Comparison of ENCODE assay signal across 8 cellular contexts in genomic region chr6:110958332-110959192, GRCh38. TPM values are rescaled to one million over a fixed set of nuclear protein-coding genes. Genes with fewer than 3 reads are reported as not detected.
DNase-seq lines count a peak whose midpoint lies in the region; ATAC-seq and TF ChIP-seq lines count a peak whose summit lies in the region.

GTF3C6 (plus strand) TSS chr6:110958706; CDS start chr6:110958770, 64 bp downstream.

- TF ChIP-seq CTCF in AG04450 (IDR thresholded peaks at IDR 0.05; ENCODE audit: low read depth, low read length) (no peak), WI38 (IDR thresholded peaks at IDR 0.05; ENCODE audit: low read depth, low read length) (no peak), mammary epithelial cell (conservative IDR thresholded peaks at IDR 0.05 in 1 of 2, IDR thresholded peaks at IDR 0.05 in 1 of 2; ENCODE audit: extremely low read depth in 1 of 2, insufficient read depth in 1 of 2, low read depth in 1 of 2, low read length in 2 of 2) (no peak)

- H3K4me1 ChIP-seq in mammary epithelial cell (ENCODE audit: insufficient read depth, low read length) (peaks cover 5% of the 10 kb centered on the region), skeletal muscle tissue (ENCODE audit: control insufficient read depth in 3 of 3, insufficient read depth in 3 of 3, low read length in 3 of 3) (peaks cover 0 to 3% (median 0%) of the 10 kb centered on the region in 3 donors)

- intact Hi-C loops in mammary epithelial cell (cut with micrococcal nuclease) = no loop called here

- H3K36me3 ChIP-seq in mammary epithelial cell (ENCODE audit: insufficient read depth, low read length) = peaks cover 9% of the 10 kb centered on the region
- peaks cover 14 to 26% (median 24%) of the 10 kb centered on the region in 3 donors for H3K36me3 ChIP-seq in skeletal muscle tissue (ENCODE audit: control insufficient read depth in 3 of 3, insufficient read depth in 3 of 3, low read length in 3 of 3)

- POLR2A ChIA-PET in AG04450 (lab: Yijun Ruan, JAX) = interaction anchor here (0.6 to 4.8 kb wide), 8 partner anchors 14 to 300 kb away, joined by 3 to 35 read pairs (median 4); partner anchors contain the start of genes AMD1, CDK19 and RPF2

- H3K27me3 ChIP-seq in AG04450 (ENCODE audit: control insufficient read depth, insufficient read depth, low read length) = no peaks in the 10 kb centered on the region
- no peaks in the 10 kb centered on the region for H3K27me3 ChIP-seq in mammary epithelial cell (ENCODE audit: insufficient read depth, low read length)
- H3K27me3 ChIP-seq in skeletal muscle tissue (ENCODE audit: control insufficient read depth in 3 of 3, insufficient read depth in 3 of 3, low read length in 3 of 3) = no peaks in the 10 kb centered on the region

- H3K79me2 ChIP-seq in mammary epithelial cell (ENCODE audit: insufficient read depth, low read length) = peaks cover 11% of the 10 kb centered on the region

- in situ Hi-C loops in mammary epithelial cell (cut with MboI; ENCODE audit: low sequenced_read_pairs in 2 of 2) = no loop called here

- under 1% methylated on average over 17 of the region's 70 CpGs for WGBS in mammary epithelial cell (ENCODE audit: low coverage, missing lambda C conversion rate)

- DNase-seq in AG04450 (ENCODE audit: low read depth, low spot score) (peak; percentile 81), NCI-H2227 treated with DMSO at 0.1 percent for 48 hours (lab: John Stamatoyannopoulos, UW) (peak; percentile 87), mammary epithelial cell (peak; percentile 88)

- H3K4me2 ChIP-seq in mammary epithelial cell (ENCODE audit: insufficient read depth, low read depth, low read length) = peak within 1 kb of the TSS; percentile 83

- no peaks in the 10 kb centered on the region; the same call in 1 of the 2 replicates for H3K9me3 ChIP-seq in AG04450 (ENCODE audit: control insufficient read depth, insufficient read depth, low read length)
- no peaks in the 10 kb centered on the region for H3K9me3 ChIP-seq in mammary epithelial cell (replicated peaks; ENCODE audit: insufficient read depth, low read length)
- H3K9me3 ChIP-seq in iPS-18c (ENCODE audit: control insufficient read depth, insufficient read depth, low read length) = no peaks in the 10 kb centered on the region
- no peaks in the 10 kb centered on the region for H3K9me3 ChIP-seq in skeletal muscle tissue (ENCODE audit: control insufficient read depth in 3 of 3, low read length in 3 of 3)

- dilution Hi-C loops in mammary epithelial cell (cut with HindIII; ENCODE audit: low sequenced_read_pairs) = loop anchor here (5.0 to 10.0 kb wide), 2 partner anchors 81 to 424 kb away; no protein-coding TSS in a partner anchor

- H3K4me3 ChIP-seq in AG04450 (ENCODE audit: low read depth, low read length) (peak within 1 kb of the TSS; percentile 92), WI38 (ENCODE audit: low read depth, low read length) (peak within 1 kb of the TSS; percentile 91), mammary epithelial cell (replicated peaks in 1 of 3; ENCODE audit: insufficient read depth in 1 of 3, low read depth in 2 of 3, low read length in 3 of 3) (peak within 1 kb of the TSS; percentile 56 to 94 (median 78)), iPS-18c (ENCODE audit: insufficient read depth, low read depth, low read length) (peak within 1 kb of the TSS; percentile 99), skeletal muscle tissue (ENCODE audit: low read length in 3 of 3) (peak within 1 kb of the TSS; percentile 91 to 98 (median 98))

- CTCF ChIA-PET in AG04450 (lab: Charles Lee) = interaction anchor here (0.7 to 3.2 kb wide), 6 partner anchors 9 to 431 kb away, joined by 3 to 26 read pairs (median 4); partner anchors contain the start of gene CDK19
- CTCF ChIA-PET in mammary epithelial cell (lab: Charles Lee; ENCODE audit: low non-redundant PET) = interaction anchor here (0.5 kb wide), 1 partner anchor 82 kb away, joined by 5 read pairs; no protein-coding TSS in a partner anchor

- ATAC-seq in GM18873 (IDR thresholded peaks at IDR 0.05; ENCODE audit: low FRiP score, unreplicated experiment) (peak; percentile 90), HG03139 (IDR thresholded peaks at IDR 0.05; ENCODE audit: unreplicated experiment) (peak; percentile 97)

- H3K27ac ChIP-seq in AG04450 (ENCODE audit: low read depth, low read length) (peak within 1 kb of the TSS; percentile 93), mammary epithelial cell (ENCODE audit: insufficient read depth, low read depth, low read length) (peak within 1 kb of the TSS; percentile 80), skeletal muscle tissue (ENCODE audit: low read depth, low read length) (peak within 1 kb of the TSS; percentile 83)

- H2AFZ ChIP-seq in mammary epithelial cell (ENCODE audit: low read depth, low read length) = peak within 1 kb of the TSS; percentile 92

- no peaks in the 10 kb centered on the region for H4K20me1 ChIP-seq in mammary epithelial cell (ENCODE audit: insufficient read depth, low read length)

- BruUV-seq in mammary epithelial cell (replicated peaks; lab: Mats Ljungman, UMichigan) = TSS peak; percentile 56

- peak within 1 kb of the TSS; percentile 93 for H3K9ac ChIP-seq in mammary epithelial cell (ENCODE audit: insufficient read depth, low read length)
- peak within 1 kb of the TSS; percentile 92 to 97 (median 96) for H3K9ac ChIP-seq in skeletal muscle tissue (ENCODE audit: low read depth in 1 of 3, low read length in 3 of 3)

RNA-seq across cellular contexts. Expression of gene GTF3C6, which starts in this region (rescaled TPM):
- polyA plus RNA-seq in AG04450 (2011; rRNA removed) (49.2 and 65.7 TPM in 2 replicates), mammary epithelial cell (23.7 TPM)
- polyA minus RNA-seq in AG04450 (2011; rRNA and poly(A)+ RNA removed) = 10.3 and 16.2 TPM in 2 replicates
- total RNA-seq in mammary epithelial cell (10 to 100 TPM; 17.5 to 74.7 TPM), skeletal muscle tissue (47.0 TPM)
- polyA minus RNA-seq in mammary epithelial cell = 4.0 TPM

Comparison
In these comparisons a context has a peak if more than half of its experiments do, and no peak if none do; other contexts are left out.
1. Peak in every context shown above with its lines: DNase-seq, ATAC-seq, H3K4me3 ChIP-seq and H3K27ac ChIP-seq.